29 cellular contexts compared by ENCODE assay signal in the genomic region with DNA sequence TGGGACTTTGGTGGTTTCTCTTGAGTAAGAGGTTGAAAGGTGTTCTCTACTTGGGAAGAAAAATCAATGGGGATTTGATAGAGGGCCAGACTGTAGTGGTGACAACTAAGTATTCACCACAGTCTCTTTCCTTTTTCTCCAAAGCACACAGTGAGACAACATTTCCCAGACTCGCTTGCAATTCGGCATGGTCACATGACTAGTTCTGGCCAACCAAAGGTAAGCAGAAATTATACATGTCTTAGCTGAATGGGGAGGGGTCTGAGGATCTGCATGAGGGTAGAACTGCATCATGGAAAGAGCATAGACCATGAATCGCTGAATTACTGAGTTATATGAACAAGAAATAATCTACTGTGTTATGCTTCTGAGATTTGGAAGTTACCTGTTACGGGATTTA.
"Had no signal": no experiment of that assay in that cellular context is flagged by ENCODE, and none has a peak within 500 bp of the region (broad histone marks: within the 10 kb centered on the region; RNA-seq: fewer than 3 reads in every experiment).

No MANE protein-coding gene starts in this region.

- H3K4me1 ChIP-seq: stomach, suprapubic skin, testis, thyroid gland, tibial artery, tibial nerve, transverse colon, upper lobe of left lung, upper lobe of right lung, uterus, vagina had no signal

- DNase-seq: stimulated activated CD4-positive, alpha-beta T cell treated with anti-CD3 and anti-CD28 coated beads, Interleukin-2, amount 100 ng/mL, for 48 hours; stimulated activated CD4-positive, alpha-beta T cell treated with anti-CD3 and anti-CD28 coated beads, Interleukin-4, amount 100 ng/mL, for 1 hour; stimulated activated CD4-positive, alpha-beta T cell treated with anti-CD3 and anti-CD28 coated beads, Interleukin-4, amount 100 ng/mL, for 24 hours; stimulated activated CD4-positive, alpha-beta T cell treated with anti-CD3 and anti-CD28 coated beads, Interleukin-4, amount 100 ng/mL, for 4 hours; stimulated activated CD8-positive, alpha-beta memory T cell treated with anti-CD3 and anti-CD28 coated beads, Interleukin-4, amount 100 ng/mL, for 48 hours; stimulated activated naive B cell treated with anti-CD40 and anti-IgM and Interleukin-4, amounts not matched to agents 10 μg/mL and 1 μg/mL and 100 μg/mL, for 72 hours; stimulated activated naive CD4-positive, alpha-beta T cell; stimulated activated naive CD4-positive, alpha-beta T cell treated with Interleukin-2 at 50 U/mL for 16 hours; stimulated activated naive CD8-positive, alpha-beta T cell treated with anti-CD3 and anti-CD28 coated beads, Interleukin-15, amount 100 ng/mL, for 72 hours; stimulated activated naive CD8-positive, alpha-beta T cell treated with anti-CD3 and anti-CD28 coated beads, Interleukin-15, Interleukin-2, amounts not matched to agents 100 U/mL and 50 U/mL, for 24 hours; stomach; substantia nigra; testis; thyroid gland; tibial artery; transverse colon; trophoblast cell; upper lobe of left lung; upper lobe of right lung; uterus had no signal

- H3K27ac ChIP-seq: stomach, suprapubic skin, testis, thoracic aorta, thyroid gland, tibial artery, tibial nerve, transverse colon, upper lobe of left lung, upper lobe of right lung, uterus, vagina had no signal

- H3K36me3 ChIP-seq: stomach, suprapubic skin, thoracic aorta, thyroid gland, tibial artery, tibial nerve, transverse colon, upper lobe of left lung, upper lobe of right lung, uterus, vagina had no signal

- H3K27me3 ChIP-seq: stomach, suprapubic skin, testis, thyroid gland, tibial nerve, transverse colon, upper lobe of left lung, upper lobe of right lung, uterus, vagina had no signal

- H3K4me3 Mint-ChIP-seq: stimulated activated effector memory CD8-positive, alpha-beta T cell treated with anti-CD3 and anti-CD28 coated beads, Interleukin-12 subunit alpha, Interleukin-12 subunit beta, amount 100 ng/mL, for 72 hours; stimulated activated memory B cell treated with anti-CD40 and anti-IgM and Interleukin-4, amounts not matched to agents 10 μg/mL and 1 μg/mL and 100 μg/mL, for 72 hours; stimulated activated naive B cell treated with anti-CD40 and anti-IgM and Interleukin-4, amounts not matched to agents 10 μg/mL and 1 μg/mL and 100 μg/mL, for 72 hours; stimulated activated naive CD8-positive, alpha-beta T cell treated with anti-CD3 and anti-CD28 coated beads, Interleukin-15, amount 100 ng/mL, for 72 hours; stimulated activated naive CD8-positive, alpha-beta T cell treated with anti-CD3 and anti-CD28 coated beads, Interleukin-15, Interleukin-2, amounts not matched to agents 100 ng/mL and 50 ng/mL, for 24 hours; type B pancreatic cell had no signal

- H3K9me3 Mint-ChIP-seq: stimulated activated effector memory CD8-positive, alpha-beta T cell treated with anti-CD3 and anti-CD28 coated beads, Interleukin-12 subunit alpha, Interleukin-12 subunit beta, amount 100 ng/mL, for 72 hours; stimulated activated memory B cell treated with anti-CD40 and anti-IgM and Interleukin-4, amounts not matched to agents 10 μg/mL and 1 μg/mL and 100 μg/mL, for 72 hours; stimulated activated naive CD8-positive, alpha-beta T cell treated with anti-CD3 and anti-CD28 coated beads, Interleukin-15, amount 100 ng/mL, for 72 hours; stimulated activated naive CD8-positive, alpha-beta T cell treated with anti-CD3 and anti-CD28 coated beads, Interleukin-15, Interleukin-2, amounts not matched to agents 100 ng/mL and 50 ng/mL, for 24 hours; type B pancreatic cell had no signal

- H3K4me1 Mint-ChIP-seq: stimulated activated effector memory CD8-positive, alpha-beta T cell treated with anti-CD3 and anti-CD28 coated beads, Interleukin-12 subunit alpha, Interleukin-12 subunit beta, amount 100 ng/mL, for 72 hours; stimulated activated memory B cell treated with anti-CD40 and anti-IgM and Interleukin-4, amounts not matched to agents 10 μg/mL and 1 μg/mL and 100 μg/mL, for 72 hours; stimulated activated naive B cell treated with anti-CD40 and anti-IgM and Interleukin-4, amounts not matched to agents 10 μg/mL and 1 μg/mL and 100 μg/mL, for 72 hours; stimulated activated naive CD8-positive, alpha-beta T cell treated with anti-CD3 and anti-CD28 coated beads, Interleukin-15, amount 100 ng/mL, for 72 hours had no signal

- H3K9me3 ChIP-seq: stomach, suprapubic skin, testis, thoracic aorta, thyroid gland, tibial artery, tibial nerve, transverse colon, upper lobe of left lung, upper lobe of right lung, uterus, vagina had no signal

- H3K36me3 Mint-ChIP-seq: stimulated activated effector memory CD8-positive, alpha-beta T cell treated with anti-CD3 and anti-CD28 coated beads, Interleukin-12 subunit alpha, Interleukin-12 subunit beta, amount 100 ng/mL, for 72 hours; stimulated activated memory B cell treated with anti-CD40 and anti-IgM and Interleukin-4, amounts not matched to agents 10 μg/mL and 1 μg/mL and 100 μg/mL, for 72 hours; stimulated activated naive B cell treated with anti-CD40 and anti-IgM and Interleukin-4, amounts not matched to agents 10 μg/mL and 1 μg/mL and 100 μg/mL, for 72 hours; type B pancreatic cell had no signal

- FAIRE-seq: urothelium cell line had no signal

- H3K4me3 ChIP-seq: stomach, suprapubic skin, testis, thoracic aorta, thyroid gland, tibial artery, tibial nerve, transverse colon, upper lobe of left lung, upper lobe of right lung, uterus, vagina had no signal

- H3K27ac Mint-ChIP-seq: stimulated activated effector memory CD8-positive, alpha-beta T cell treated with anti-CD3 and anti-CD28 coated beads, Interleukin-12 subunit alpha, Interleukin-12 subunit beta, amount 100 ng/mL, for 72 hours; stimulated activated memory B cell treated with anti-CD40 and anti-IgM and Interleukin-4, amounts not matched to agents 10 μg/mL and 1 μg/mL and 100 μg/mL, for 72 hours; stimulated activated naive B cell treated with anti-CD40 and anti-IgM and Interleukin-4, amounts not matched to agents 10 μg/mL and 1 μg/mL and 100 μg/mL, for 72 hours; stimulated activated naive CD8-positive, alpha-beta T cell treated with anti-CD3 and anti-CD28 coated beads, Interleukin-15, amount 100 ng/mL, for 72 hours; stimulated activated naive CD8-positive, alpha-beta T cell treated with anti-CD3 and anti-CD28 coated beads, Interleukin-15, Interleukin-2, amounts not matched to agents 100 ng/mL and 50 ng/mL, for 24 hours; type B pancreatic cell had no signal

- ATAC-seq: stimulated activated effector memory CD8-positive, alpha-beta T cell treated with anti-CD3 and anti-CD28 coated beads, Interleukin-12 subunit alpha, Interleukin-12 subunit beta, amount 100 ng/mL, for 72 hours; stimulated activated memory B cell treated with anti-CD40 and anti-IgM and Interleukin-4, amounts not matched to agents 10 μg/mL and 1 μg/mL and 100 μg/mL, for 72 hours; stimulated activated naive B cell treated with anti-CD40 and anti-IgM and Interleukin-4, amounts not matched to agents 10 μg/mL and 1 μg/mL and 100 μg/mL, for 72 hours; stimulated activated naive CD8-positive, alpha-beta T cell treated with anti-CD3 and anti-CD28 coated beads, Interleukin-15, amount 100 ng/mL, for 72 hours; stimulated activated naive CD8-positive, alpha-beta T cell treated with anti-CD3 and anti-CD28 coated beads, Interleukin-15, Interleukin-2, amounts not matched to agents 100 U/mL and 50 U/mL, for 24 hours; upper lobe of right lung had no signal
